9 cellular contexts compared by ENCODE assay signal in the genomic region with DNA sequence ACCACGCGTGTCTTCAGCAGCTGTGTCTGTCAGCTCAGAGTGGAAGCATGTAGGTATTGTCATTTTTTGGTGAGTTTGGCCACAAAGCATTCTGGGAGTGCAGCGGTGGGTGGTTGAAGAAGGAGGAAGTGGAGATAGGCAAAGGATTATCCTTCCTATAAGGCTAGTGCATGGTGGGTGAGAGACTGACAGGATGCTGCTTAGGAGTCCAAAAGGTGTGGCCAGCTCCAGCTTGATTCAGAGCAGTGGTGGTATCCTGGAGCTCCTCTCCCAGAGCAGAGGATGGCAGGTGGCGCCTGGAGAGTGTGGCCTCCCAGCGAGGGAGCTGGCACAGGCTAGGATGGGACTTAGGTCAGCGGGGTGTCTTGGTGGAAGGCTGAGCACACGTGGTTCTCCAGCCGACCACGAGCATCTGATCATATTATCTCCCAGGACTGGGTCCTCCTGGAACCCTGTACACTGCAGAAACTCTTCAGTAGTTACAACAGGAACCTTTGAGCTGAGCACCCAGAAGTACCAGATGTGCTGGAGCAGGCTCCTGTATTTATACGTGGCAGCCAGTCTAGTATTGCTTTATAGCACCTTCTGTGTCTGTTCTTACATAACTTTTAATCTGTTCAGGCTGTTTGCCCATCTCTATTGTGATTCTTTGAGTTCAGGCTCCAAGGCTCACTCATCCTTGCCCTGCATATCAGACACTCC. TPM values are rescaled to one million over a fixed set of nuclear protein-coding genes. Genes with fewer than 3 reads are reported as not detected.
DNase-seq lines count a peak whose midpoint lies in the region; ATAC-seq and TF ChIP-seq lines count a peak whose summit lies in the region.
"Had no signal": no experiment of that assay in that cellular context is flagged by ENCODE, and none has a peak within 500 bp of the region (broad histone marks: within the 10 kb centered on the region; RNA-seq: fewer than 3 reads in every experiment).

No MANE protein-coding gene starts in this region.

- H3K36me3 Mint-ChIP-seq in T-helper 1 cell treated with Interleukin-12 subunit alpha and Interleukin-12 subunit beta and Interleukin-4 antibody, amounts not matched to agents 30 μg/mL and 1 μg/mL, for 36 hours (ENCODE audit: low read depth), result peaks cover 9% of the 10 kb centered on the region

- peak overlapping the region in 1 of 4 experiments; percentile 2 for H3K4me3 ChIP-seq in fibroblast of lung (replicated peaks in 1 of 4; ENCODE audit: control extremely low read depth in 1 of 4, insufficient read depth in 1 of 4, low read depth in 3 of 4, low read length in 4 of 4)
- H3K4me3 ChIP-seq in skeletal muscle tissue (ENCODE audit: low read length in 3 of 3), result no peak overlapping the region

- H3K4me3 Mint-ChIP-seq in T-helper 1 cell treated with Interleukin-12 subunit alpha and Interleukin-12 subunit beta and Interleukin-4 antibody, amounts not matched to agents 30 μg/mL and 1 μg/mL, for 36 hours, result peak overlapping the region; percentile 18

- no peak for TF ChIP-seq CTCF in fibroblast of lung (conservative IDR thresholded peaks at IDR 0.05 in 1 of 2, IDR thresholded peaks at IDR 0.05 in 1 of 2; ENCODE audit: low read depth in 1 of 2, low read length in 2 of 2)

- peak overlapping the region; percentile 60 for H3K27ac Mint-ChIP-seq in T-helper 1 cell treated with Interleukin-12 subunit alpha and Interleukin-12 subunit beta and Interleukin-4 antibody, amounts not matched to agents 30 μg/mL and 1 μg/mL, for 36 hours

- peaks cover 62% of the 10 kb centered on the region for H3K79me2 ChIP-seq in fibroblast of lung (ENCODE audit: control insufficient read depth, insufficient read depth, low read length)

- peaks cover 8% of the 10 kb centered on the region for H3K36me3 ChIP-seq in fibroblast of lung (ENCODE audit: control insufficient read depth, insufficient read depth, low read length)
- H3K36me3 ChIP-seq in skeletal muscle tissue (ENCODE audit: control insufficient read depth in 3 of 3, insufficient read depth in 3 of 3, low read length in 3 of 3), result peaks cover 11 to 17% (median 13%) of the 10 kb centered on the region in 3 donors

- H3K9ac ChIP-seq in fibroblast of lung (ENCODE audit: insufficient read depth, low read length) (no peak overlapping the region), skeletal muscle tissue (ENCODE audit: low read depth in 1 of 3, low read length in 3 of 3) (peak overlapping the region in 1 of 3 donors; percentile 17)

- H3K9me3 ChIP-seq in fibroblast of lung (ENCODE audit: control insufficient read depth, insufficient read depth, low read depth, low read length) (no peaks in the 10 kb centered on the region), skeletal muscle tissue (ENCODE audit: control insufficient read depth in 3 of 3, low read length in 3 of 3) (no peaks in the 10 kb centered on the region)

- peak; percentile 1 for DNase-seq in DMS153 (lab: John Stamatoyannopoulos, UW)
- no peak for DNase-seq in DMS153 treated with DMSO at 0.1 percent for 48 hours (lab: John Stamatoyannopoulos, UW; ENCODE audit: unreplicated experiment)
- DNase-seq in HPDE6-E6E7 (ENCODE audit: extremely low spot score), result peak; percentile 20
- DNase-seq in fibroblast of lung (ENCODE audit: low read depth in 2 of 2), result peak in 1 of 2 donors; percentile 64
- no peak for DNase-seq in NCI-H748 treated with DMSO at 0.1 percent for 48 hours (lab: John Stamatoyannopoulos, UW)

- H3K27ac ChIP-seq in fibroblast of lung (ENCODE audit: insufficient read depth, low read length) (peak overlapping the region; percentile 36), skeletal muscle tissue (ENCODE audit: low read depth, low read length) (peak overlapping the region; percentile 2)
- H3K27ac ChIP-seq: 22Rv1 had no signal

- peak overlapping the region; percentile 13 for H3K4me2 ChIP-seq in fibroblast of lung (ENCODE audit: extremely low read depth, insufficient read depth, low read length)

- H2AFZ ChIP-seq in fibroblast of lung (ENCODE audit: low read length), result no peak overlapping the region

- H3K27me3 Mint-ChIP-seq in T-helper 1 cell treated with Interleukin-12 subunit alpha and Interleukin-12 subunit beta and Interleukin-4 antibody, amounts not matched to agents 30 μg/mL and 1 μg/mL, for 36 hours (ENCODE audit: low read depth), result no peaks in the 10 kb centered on the region

- H3K4me1 ChIP-seq in fibroblast of lung (ENCODE audit: control insufficient read depth, extremely low read depth, insufficient read depth, low read length), result peaks cover 36% of the 10 kb centered on the region
- peaks cover 50 to 62% (median 53%) of the 10 kb centered on the region in 3 donors for H3K4me1 ChIP-seq in skeletal muscle tissue (ENCODE audit: control insufficient read depth in 3 of 3, insufficient read depth in 3 of 3, low read length in 3 of 3)

- H3K9me3 Mint-ChIP-seq in T-helper 1 cell treated with Interleukin-12 subunit alpha and Interleukin-12 subunit beta and Interleukin-4 antibody, amounts not matched to agents 30 μg/mL and 1 μg/mL, for 36 hours, result no peaks in the 10 kb centered on the region

- H3K4me1 Mint-ChIP-seq in T-helper 1 cell treated with Interleukin-12 subunit alpha and Interleukin-12 subunit beta and Interleukin-4 antibody, amounts not matched to agents 30 μg/mL and 1 μg/mL, for 36 hours (ENCODE audit: low read depth), result peaks cover 40% of the 10 kb centered on the region

- H4K20me1 ChIP-seq in fibroblast of lung (ENCODE audit: control insufficient read depth, extremely low read depth, insufficient read depth, low read length), result no peaks in the 10 kb centered on the region

- no peak for ATAC-seq in HG02840 (IDR thresholded peaks at IDR 0.05; ENCODE audit: low FRiP score, unreplicated experiment)

- no peaks in the 10 kb centered on the region for H3K27me3 ChIP-seq in fibroblast of lung (ENCODE audit: control insufficient read depth, insufficient read depth, low read length)
- H3K27me3 ChIP-seq in skeletal muscle tissue (ENCODE audit: control insufficient read depth in 3 of 3, insufficient read depth in 3 of 3, low read length in 3 of 3), result no peaks in the 10 kb centered on the region

RNA-seq across cellular contexts. Expression of gene MAML1, which starts 29.6 kb away (rescaled TPM):
- total RNA-seq in fibroblast of lung (5.1 and 6.4 TPM in 2 replicates), skeletal muscle tissue (7.8 TPM)
- 7.3 and 7.5 TPM in 2 replicates for polyA plus RNA-seq in fibroblast of lung
- 11.7 and 14.3 TPM in 2 replicates for polyA plus RNA-seq in fibroblast of lung (2012)
- 46.3 and 50.6 TPM in 2 replicates for polyA minus RNA-seq in fibroblast of lung (ENCODE audit: low replicate concordance)

RNA-seq across cellular contexts. Expression of gene LTC4S, which starts 31.6 kb away (rescaled TPM):
- total RNA-seq in fibroblast of lung, result 0.83 and 4.1 TPM in 2 replicates
- polyA plus RNA-seq in fibroblast of lung, result 0.32 and 0.78 TPM in 2 replicates
- 1.1 and 2.4 TPM in 2 replicates for polyA plus RNA-seq in fibroblast of lung (2012)
- polyA minus RNA-seq in fibroblast of lung (ENCODE audit: low replicate concordance), result not detected in 2 replicates
- 3.7 TPM for total RNA-seq in skeletal muscle tissue

RNA-seq across cellular contexts. Expression of gene MGAT4B, which starts 44.4 kb away (rescaled TPM):
- total RNA-seq in fibroblast of lung, result 116 and 157 TPM in 2 replicates
- 172 and 175 TPM in 2 replicates for polyA plus RNA-seq in fibroblast of lung
- 144 and 153 TPM in 2 replicates for polyA plus RNA-seq in fibroblast of lung (2012)
- polyA minus RNA-seq in fibroblast of lung (ENCODE audit: low replicate concordance), result 468 and 469 TPM in 2 replicates
- total RNA-seq in skeletal muscle tissue, result 32.4 TPM

RNA-seq across cellular contexts. Expression of gene SQSTM1, which starts 58.5 kb away (rescaled TPM):
- total RNA-seq in fibroblast of lung (1,096 and 1,894 TPM in 2 replicates), skeletal muscle tissue (54.8 TPM)
- 212 and 310 TPM in 2 replicates for polyA plus RNA-seq in fibroblast of lung
- 451 and 724 TPM in 2 replicates for polyA plus RNA-seq in fibroblast of lung (2012)
- 385 and 386 TPM in 2 replicates for polyA minus RNA-seq in fibroblast of lung (ENCODE audit: low replicate concordance)

Comparison
In these comparisons a context has a peak if more than half of its experiments do, and no peak if none do; other contexts are left out.
1. DNase-seq: peak in DMS153 (single experiment) and HPDE6-E6E7 (single experiment); none in DMS153 treated with DMSO at 0.1 percent for 48 hours (single experiment) and NCI-H748 treated with DMSO at 0.1 percent for 48 hours (single experiment).